18 cellular contexts compared by ENCODE assay signal in genomic region chr10:52316500-52316899, GRCh38. TPM values are rescaled to one million over a fixed set of nuclear protein-coding genes. Genes with fewer than 3 reads are reported as not detected.
DNase-seq lines count a peak whose midpoint lies in the region; ATAC-seq, FAIRE-seq and TF ChIP-seq lines count a peak whose summit lies in the region.
"Had no signal": no experiment of that assay in that cellular context is flagged by ENCODE, and none has a peak within 500 bp of the region (broad histone marks: within the 10 kb centered on the region; RNA-seq: fewer than 3 reads in every experiment).

No MANE protein-coding gene starts in this region.

- peak overlapping the region; percentile 30 for H3K23ac ChIP-seq in mesendoderm (ENCODE audit: low read length)

- in situ Hi-C loops in HepG2 (cut with HindIII; ENCODE audit: extremely low pct_ligation_motif_present, low pct_unique_long_range_greater_than_20kb) (loop anchor here (10.0 kb wide), 1 partner anchor 248 kb away; no protein-coding TSS in a partner anchor), astrocyte of the spinal cord (cut with HindIII; ENCODE audit: low sequenced_read_pairs) (no loop called here)

- H3K9ac ChIP-seq in HepG2 (ENCODE audit: insufficient read depth, low read depth, low read length) (no peak overlapping the region; the same call in 1 of the 2 replicates), mesendoderm (ENCODE audit: low read length) (peak overlapping the region; percentile 14)

- TF ChIP-seq EP300 in HepG2 (IDR thresholded peaks at IDR 0.05; ENCODE audit: low read depth in 2 of 2, low read length in 2 of 2) (no peak), HepG2 (CRISPR knock-in tag; IDR thresholded peaks at IDR 0.05; ENCODE audit: borderline replicate concordance) (no peak)

- H4K5ac ChIP-seq in mesendoderm (ENCODE audit: low read length): no peak overlapping the region

- H3K4me1 ChIP-seq in HepG2 (ENCODE audit: insufficient read depth, low read length): peaks cover 39% of the 10 kb centered on the region
- peaks cover 0 to 19% (median 0%) of the 10 kb centered on the region in 4 donors for H3K4me1 ChIP-seq in right lobe of liver
- H3K4me1 ChIP-seq in mesendoderm (ENCODE audit: control insufficient read depth, low read depth, low read length): no peaks in the 10 kb centered on the region
- H3K4me1 ChIP-seq in tibial artery: peaks cover 0 to 24% (median 21%) of the 10 kb centered on the region in 4 donors

- H3K79me2 ChIP-seq in HepG2 (ENCODE audit: insufficient read depth, low read length) (peaks cover 2% of the 10 kb centered on the region), mesendoderm (ENCODE audit: control insufficient read depth, insufficient read depth, low read length) (peaks cover 7% of the 10 kb centered on the region)

- H3K4me2 ChIP-seq in HepG2 (ENCODE audit: low read depth, low read length): peak overlapping the region; percentile 41
- peak overlapping the region; percentile 7 for H3K4me2 ChIP-seq in mesendoderm (ENCODE audit: low read length)

- no peak overlapping the region for H3K27ac ChIP-seq in HepG2 (ENCODE audit: extremely low read length, insufficient read depth, low read length)
- H3K27ac ChIP-seq in right lobe of liver: no peak overlapping the region
- no peak overlapping the region for H3K27ac ChIP-seq in mesendoderm (ENCODE audit: low read depth, low read length)
- no peak overlapping the region for H3K27ac ChIP-seq in tibial artery
- H3K27ac ChIP-seq: tibial nerve had no signal

- no peak for FAIRE-seq in HepG2 (lab: Jason Lieb, UNC)

- H2BK15ac ChIP-seq in mesendoderm (replicated peaks; ENCODE audit: low read depth): no peak overlapping the region

- intact Hi-C loops in HepG2 (cut with micrococcal nuclease; ENCODE audit: unreplicated experiment) (no loop called here), right lobe of liver (cut with DNase I) (no loop called here), tibial artery (cut with DNase I; ENCODE audit: low total_unique reads) (no loop called here)

- H3K27me3 ChIP-seq in HepG2 (ENCODE audit: control insufficient read depth in 1 of 2, insufficient read depth in 2 of 2, low read length in 2 of 2) (peaks cover 0 to 13% of the 10 kb centered on the region in 2 experiments; a peak in 1 of 5 replicates), right lobe of liver (peaks cover 0 to 9% of the 10 kb centered on the region in 2 donors), mesendoderm (ENCODE audit: insufficient read depth, low read length, poor library complexity) (no peaks in the 10 kb centered on the region), tibial artery (peaks cover 0 to 21% of the 10 kb centered on the region in 2 donors)

- no peak overlapping the region for H2AK5ac ChIP-seq in mesendoderm (ENCODE audit: low read length)

- CTCF ChIA-PET in HepG2 (lab: Yijun Ruan, JAX; ENCODE audit: low intra/inter-chr PET ratio, low total read pairs): no interaction called here

- no peak overlapping the region for H2BK5ac ChIP-seq in mesendoderm (ENCODE audit: low read length)

- H4K20me1 ChIP-seq in HepG2 (ENCODE audit: insufficient read depth, low read length): no peaks in the 10 kb centered on the region

- no peak for TF ChIP-seq CTCF in HepG2 (CRISPR knock-in tag; IDR thresholded peaks at IDR 0.05)
- no peak for TF ChIP-seq CTCF in right lobe of liver (IDR thresholded peaks at IDR 0.05)
- no peak for TF ChIP-seq CTCF in astrocyte of the spinal cord (IDR thresholded peaks at IDR 0.05; ENCODE audit: low read depth, low read length)
- TF ChIP-seq CTCF in tibial artery (IDR thresholded peaks at IDR 0.05): no peak

- no peak for TF ChIP-seq POLR2A in HepG2 (IDR thresholded peaks at IDR 0.05; ENCODE audit: insufficient read depth in 1 of 2, low read depth in 2 of 2, low read length in 2 of 2)
- TF ChIP-seq POLR2A in right lobe of liver (IDR thresholded peaks at IDR 0.05): no peak

- no peak overlapping the region for H3K56ac ChIP-seq in mesendoderm (ENCODE audit: low read length)

- H3K36me3 ChIP-seq in HepG2 (replicated peaks in 1 of 2; ENCODE audit: control insufficient read depth in 1 of 2, insufficient read depth in 2 of 2, low read length in 2 of 2) (no peaks in the 10 kb centered on the region), right lobe of liver (no peaks in the 10 kb centered on the region), mesendoderm (ENCODE audit: control insufficient read depth, insufficient read depth, low read length) (no peaks in the 10 kb centered on the region), tibial artery (no peaks in the 10 kb centered on the region)
- H3K36me3 ChIP-seq: tibial nerve had no signal

- DNase-seq in HepG2 (ENCODE audit: low spot score): no peak
- no peak for DNase-seq in right lobe of liver
- no peak for DNase-seq in astrocyte of the spinal cord (ENCODE audit: low read depth, low spot score)
- no peak for DNase-seq in mesendoderm
- DNase-seq in tibial artery: no peak
- no peak for DNase-seq in COR-L47 (lab: John Stamatoyannopoulos, UW)
- no peak for DNase-seq in NCI-H2171 (lab: John Stamatoyannopoulos, UW)
- DNase-seq: activated CD4-positive, alpha-beta T cell treated with anti-CD3 and anti-CD28 coated beads, Interleukin-2, amount 10 ng/mL, durations not matched to agents 7 days and 5 days; activated CD8-positive, alpha-beta memory T cell treated with anti-CD3 and anti-CD28 coated beads, Interleukin-2, amount 50 U/mL, for 48 hours; activated gamma-delta T cell treated with Interleukin-2 at 50 U/mL for 16 hours; anterior cingulate cortex; CD8-positive, alpha-beta memory T cell; left ventricle myocardium superior; NCI-H2081 treated with DMSO at 0.1 percent for 48 hours; NCI-H69; stimulated activated naive B cell treated with anti-CD40 and anti-IgM and Interleukin-4, amounts not matched to agents 10 μg/mL and 1 μg/mL and 100 μg/mL, for 72 hours had no signal

- no peaks in the 10 kb centered on the region for H3K9me3 ChIP-seq in HepG2 (ENCODE audit: low read length)
- no peaks in the 10 kb centered on the region for H3K9me3 ChIP-seq in right lobe of liver
- H3K9me3 ChIP-seq in tibial artery: no peaks in the 10 kb centered on the region
- H3K9me3 ChIP-seq: tibial nerve had no signal

- no peak overlapping the region for H4K8ac ChIP-seq in mesendoderm (ENCODE audit: low read depth, low read length)

- no peak overlapping the region for H3K4ac ChIP-seq in mesendoderm (ENCODE audit: low read depth, low read length)

- POLR2A ChIA-PET in HepG2 (lab: Yijun Ruan, JAX): no interaction called here

- H2BK120ac ChIP-seq in mesendoderm (ENCODE audit: low read depth, low read length): no peak overlapping the region

- H3K79me1 ChIP-seq in mesendoderm (ENCODE audit: low read length): no peaks in the 10 kb centered on the region

- no peak overlapping the region for H2AFZ ChIP-seq in HepG2 (ENCODE audit: low read length)

- peak overlapping the region in 1 of 3 experiments; percentile 68; a peak in 2 of 6 replicates for H3K4me3 ChIP-seq in HepG2 (replicated peaks in 1 of 3; ENCODE audit: insufficient read depth in 1 of 3, low read depth in 2 of 3, low read length in 3 of 3)
- no peak overlapping the region for H3K4me3 ChIP-seq in right lobe of liver
- peak overlapping the region; percentile 79 for H3K4me3 ChIP-seq in astrocyte of the spinal cord (ENCODE audit: low read depth, low read length)
- no peak overlapping the region for H3K4me3 ChIP-seq in mesendoderm (ENCODE audit: low read length)
- H3K4me3 ChIP-seq in tibial artery: no peak overlapping the region
- H3K4me3 ChIP-seq: tibial nerve had no signal

- 89% methylated on average over 4 of the region's 4 CpGs for WGBS in HepG2 (ENCODE audit: low lambda C conversion rate)
- 68% methylated on average over 4 of the region's 4 CpGs for WGBS in right lobe of liver (ENCODE audit: insufficient coverage, low coverage, low lambda C conversion rate, missing lambda C conversion rate)
- WGBS in mesendoderm (ENCODE audit: extremely low coverage, insufficient coverage, low lambda C conversion rate): no CpG with 5 or more reads among the region's 4 CpGs

- no peak for TF ChIP-seq RAD21 in HepG2 (CRISPR knock-in tag; IDR thresholded peaks at IDR 0.05)

- no peak overlapping the region for H3K18ac ChIP-seq in mesendoderm (ENCODE audit: low read length)

- ATAC-seq in HepG2 (no peak), right lobe of liver (no peak), GM21447 (IDR thresholded peaks at IDR 0.05; ENCODE audit: unreplicated experiment) (no peak)
- ATAC-seq: left ventricle myocardium superior; stimulated activated naive B cell treated with anti-CD40 and anti-IgM and Interleukin-4, amounts not matched to agents 10 μg/mL and 1 μg/mL and 100 μg/mL, for 72 hours had no signal

- no TSS peak for BruUV-seq in HepG2 (replicated peaks; lab: Mats Ljungman, UMichigan)

TF ChIP-seq in HepG2, 621 proteins besides CTCF, POLR2A, EP300 and RAD21 (continues in another document):
- peak; percentile 64; the same call in 1 of the 2 replicates for TF ChIP-seq RBFOX2 (IDR thresholded peaks at IDR 0.05; ENCODE audit: low read depth, low read length)
- no peak for TF ChIP-seq PAF1 (CRISPR knock-in tag; IDR thresholded peaks at IDR 0.05)

RNA-seq across cellular contexts. Expression of gene DKK1, which starts 2.4 kb away (rescaled TPM):
- total RNA-seq in HepG2 (2016; rRNA removed; fragmentation: Illumina TruSeq; extraction: Trizol) (143 and 262 TPM in 2 replicates), right lobe of liver (not detected)
- 170 and 175 TPM in 2 replicates for total RNA-seq in HepG2 (2016; cell fraction: cytosol; rRNA removed; fragmentation: Illumina TruSeq; extraction: Trizol; ENCODE audit: low read depth)
- total RNA-seq in HepG2 (2016; cell fraction: insoluble cytoplasmic fraction; rRNA removed; fragmentation: Illumina TruSeq; extraction: Trizol): 140 and 239 TPM in 2 replicates
- total RNA-seq in HepG2 (2016; cell fraction: membrane; rRNA removed; fragmentation: Illumina TruSeq; extraction: Trizol): 116 and 117 TPM in 2 replicates
- total RNA-seq in HepG2 (2016; cell fraction: nucleus; rRNA removed; fragmentation: Illumina TruSeq; extraction: Trizol): 264 and 293 TPM in 2 replicates
- polyA plus RNA-seq in HepG2 (2011; rRNA removed): 52.9 and 123 TPM in 2 replicates
- 52.9 and 64.6 TPM in 2 replicates for polyA plus RNA-seq in HepG2 (2011; cell fraction: cytosol; rRNA removed)
- polyA plus RNA-seq in HepG2 (2011; cell fraction: nucleus; rRNA removed): 25.1 and 31.9 TPM in 2 replicates
- polyA plus RNA-seq in HepG2 (2012): 18.4 and 75.9 TPM in 2 replicates
- 25.2 and 32.2 TPM in 2 replicates for polyA plus RNA-seq in HepG2 (2016; cell fraction: cytosol; fragmentation: Illumina TruSeq; extraction: Trizol; ENCODE audit: low read depth)
- 160 TPM in 2 replicates for polyA plus RNA-seq in HepG2 (2016; cell fraction: insoluble cytoplasmic fraction; fragmentation: Illumina TruSeq; extraction: Trizol; ENCODE audit: low read depth)
- 33.1 and 42.9 TPM in 2 replicates for polyA plus RNA-seq in HepG2 (2016; cell fraction: membrane; fragmentation: Illumina TruSeq; extraction: Trizol; ENCODE audit: low read depth)
- 469 and 518 TPM in 2 replicates for polyA plus RNA-seq in HepG2 (2016; cell fraction: nucleus; fragmentation: Illumina TruSeq; extraction: Trizol; ENCODE audit: insufficient read depth, low read depth)
- polyA minus RNA-seq in HepG2 (2011; rRNA and poly(A)+ RNA removed; ENCODE audit: low replicate concordance): 32.2 and 34.1 TPM in 2 replicates
- 31.8 and 36.1 TPM in 2 replicates for polyA minus RNA-seq in HepG2 (2011; cell fraction: cytosol; rRNA and poly(A)+ RNA removed)
- polyA minus RNA-seq in HepG2 (2011; cell fraction: nucleus; rRNA and poly(A)+ RNA removed): 28.0 and 41.8 TPM in 2 replicates
- polyA plus RNA-seq in mesendoderm (2013, experiment 1 of 2): 23.1 TPM
- polyA plus RNA-seq in mesendoderm (2013, experiment 2 of 2): 19.6 TPM
- total RNA-seq: activated CD4-positive, alpha-beta T cell treated with anti-CD3 and anti-CD28 coated beads, Interleukin-2, amount 10 ng/mL, durations not matched to agents 7 days and 5 days; CD8-positive, alpha-beta memory T cell; left ventricle myocardium superior had no signal
- polyA plus RNA-seq: CD8-positive, alpha-beta memory T cell had no signal

Comparison
In these comparisons a context has a peak if more than half of its experiments do, and no peak if none do; other contexts are left out.
1. RNA of gene DKK1, which starts 2.4 kb away (total RNA-seq): 116 to 293 TPM in HepG2; not detected in right lobe of liver; every median in the first group is over 100 times any median in the second.